ENCODE assay signal across 1 cellular context in the genomic region with DNA sequence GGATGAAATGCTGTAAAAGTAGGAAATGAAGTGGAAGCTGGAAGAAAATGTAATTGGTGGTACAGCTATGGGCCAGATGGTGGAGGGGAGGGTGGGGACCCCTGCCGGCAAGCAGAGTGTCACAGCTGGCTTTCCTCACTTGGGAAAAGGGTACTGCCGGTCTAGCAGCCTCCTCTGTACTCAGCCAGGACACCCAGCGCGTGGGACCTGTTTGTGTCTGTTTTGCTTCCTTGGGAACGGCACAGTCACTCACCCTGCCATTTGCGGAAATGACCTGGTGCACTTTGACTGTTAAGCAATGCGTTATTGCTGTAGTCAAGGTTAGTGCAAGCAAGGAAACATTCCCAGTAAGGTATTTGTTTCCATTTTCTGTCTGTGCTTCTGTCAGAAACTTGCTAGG.
A peak's percentile ranks its signal among the peaks of the same experiment; 100 is the strongest.
TF ChIP-seq lines count a peak whose summit lies in the region.

No MANE protein-coding gene starts in this region.

TF ChIP-seq in HepG2, 621 proteins besides CTCF, POLR2A, EP300 and RAD21 (continued from another document and continues in another):
- TF ChIP-seq, protein P1, sequence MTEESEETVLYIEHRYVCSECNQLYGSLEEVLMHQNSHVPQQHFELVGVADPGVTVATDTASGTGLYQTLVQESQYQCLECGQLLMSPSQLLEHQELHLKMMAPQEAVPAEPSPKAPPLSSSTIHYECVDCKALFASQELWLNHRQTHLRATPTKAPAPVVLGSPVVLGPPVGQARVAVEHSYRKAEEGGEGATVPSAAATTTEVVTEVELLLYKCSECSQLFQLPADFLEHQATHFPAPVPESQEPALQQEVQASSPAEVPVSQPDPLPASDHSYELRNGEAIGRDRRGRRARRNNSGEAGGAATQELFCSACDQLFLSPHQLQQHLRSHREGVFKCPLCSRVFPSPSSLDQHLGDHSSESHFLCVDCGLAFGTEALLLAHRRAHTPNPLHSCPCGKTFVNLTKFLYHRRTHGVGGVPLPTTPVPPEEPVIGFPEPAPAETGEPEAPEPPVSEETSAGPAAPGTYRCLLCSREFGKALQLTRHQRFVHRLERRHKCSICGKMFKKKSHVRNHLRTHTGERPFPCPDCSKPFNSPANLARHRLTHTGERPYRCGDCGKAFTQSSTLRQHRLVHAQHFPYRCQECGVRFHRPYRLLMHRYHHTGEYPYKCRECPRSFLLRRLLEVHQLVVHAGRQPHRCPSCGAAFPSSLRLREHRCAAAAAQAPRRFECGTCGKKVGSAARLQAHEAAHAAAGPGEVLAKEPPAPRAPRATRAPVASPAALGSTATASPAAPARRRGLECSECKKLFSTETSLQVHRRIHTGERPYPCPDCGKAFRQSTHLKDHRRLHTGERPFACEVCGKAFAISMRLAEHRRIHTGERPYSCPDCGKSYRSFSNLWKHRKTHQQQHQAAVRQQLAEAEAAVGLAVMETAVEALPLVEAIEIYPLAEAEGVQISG (CRISPR knock-in tag; IDR thresholded peaks at IDR 0.05) = peak; percentile 20; the same call in 1 of the 2 replicates
- TF ChIP-seq ZNF317 (CRISPR knock-in tag; IDR thresholded peaks at IDR 0.05) (no peak), RARA (CRISPR knock-in tag; IDR thresholded peaks at IDR 0.05) (peak; percentile 91), WIZ (CRISPR knock-in tag; IDR thresholded peaks at IDR 0.05) (peak; percentile 86; the same call in 1 of the 2 replicates), ZNF780A (CRISPR knock-in tag; IDR thresholded peaks at IDR 0.05) (no peak), GABPA (IDR thresholded peaks at IDR 0.05; ENCODE audit: low read depth, low read length) (peak; percentile 33; the same call in 1 of the 2 replicates), GABPA (CRISPR knock-in tag; IDR thresholded peaks at IDR 0.05; ENCODE audit: low read depth) (peak; percentile 83), NCOA2 (CRISPR knock-in tag; IDR thresholded peaks at IDR 0.05) (peak; percentile 40; the same call in 1 of the 2 replicates), RXRA (CRISPR knock-in tag; IDR thresholded peaks at IDR 0.05) (peak; percentile 41; the same call in 1 of the 2 replicates), ZBTB7B (CRISPR knock-in tag; IDR thresholded peaks at IDR 0.05) (no peak), ZNF792 (CRISPR knock-in tag; IDR thresholded peaks at IDR 0.05) (no peak), YEATS2 (CRISPR knock-in tag; IDR thresholded peaks at IDR 0.05; ENCODE audit: borderline replicate concordance) (no peak), SOX13 (IDR thresholded peaks at IDR 0.05) (no peak), SOX13 (CRISPR knock-in tag; conservative IDR thresholded peaks at IDR 0.05 in 1 of 2, IDR thresholded peaks at IDR 0.05 in 1 of 2) (peak in 1 of 2 experiments; percentile 30; a peak in 1 of 4 replicates), ATAD3A (CRISPR knock-in tag; IDR thresholded peaks at IDR 0.05) (no peak), RELA (CRISPR knock-in tag; IDR thresholded peaks at IDR 0.05) (no peak), ARID3A (IDR thresholded peaks at IDR 0.05; ENCODE audit: low read depth, low read length) (peak; percentile 40; the same call in 1 of the 2 replicates), SMC3 (IDR thresholded peaks at IDR 0.05; ENCODE audit: low read length) (peak; percentile 29), ARID5B (CRISPR knock-in tag; IDR thresholded peaks at IDR 0.05) (peak; percentile 66), ATF7 (IDR thresholded peaks at IDR 0.05) (no peak), ATF7 (CRISPR knock-in tag; IDR thresholded peaks at IDR 0.05) (no peak), FOXA3 (CRISPR knock-in tag; IDR thresholded peaks at IDR 0.05) (peak; percentile 24; the same call in 1 of the 2 replicates), ELF3 (CRISPR knock-in tag; IDR thresholded peaks at IDR 0.05) (peak; percentile 88), GABPB1 (CRISPR knock-in tag; IDR thresholded peaks at IDR 0.05) (peak; percentile 83), ARNT (IDR thresholded peaks at IDR 0.05) (no peak), TBL1XR1 (IDR thresholded peaks at IDR 0.05; ENCODE audit: borderline replicate concordance, low read length, partially characterized antibody) (peak; percentile 60), ESRRA (CRISPR knock-in tag; IDR thresholded peaks at IDR 0.05; ENCODE audit: low read depth) (0 out of 2 replicates have a peak, but pooled peaks have one; percentile 31), ZNF292 (CRISPR knock-in tag; IDR thresholded peaks at IDR 0.05; ENCODE audit: borderline replicate concordance, low read depth) (peak; percentile 41; the same call in 1 of the 2 replicates), ZGPAT (CRISPR knock-in tag; IDR thresholded peaks at IDR 0.05) (peak; percentile 48; the same call in 1 of the 2 replicates), SP140L (CRISPR knock-in tag; IDR thresholded peaks at IDR 0.05; ENCODE audit: borderline replicate concordance) (no peak), ONECUT2 (CRISPR knock-in tag; IDR thresholded peaks at IDR 0.05) (no peak), SPEN (CRISPR knock-in tag; IDR thresholded peaks at IDR 0.05; ENCODE audit: low read depth) (peak; percentile 26; the same call in 1 of the 2 replicates), CBFB (CRISPR knock-in tag; IDR thresholded peaks at IDR 0.05) (no peak), KLF9 (CRISPR knock-in tag; IDR thresholded peaks at IDR 0.05; ENCODE audit: low read depth) (no peak), FOXP4 (CRISPR knock-in tag; IDR thresholded peaks at IDR 0.05) (0 out of 2 replicates have a peak, but pooled peaks have one; percentile 17), CEBPB (IDR thresholded peaks at IDR 0.05; ENCODE audit: borderline replicate concordance, low read depth, low read length) (peak; percentile 95), TRIM24 (CRISPR knock-in tag; IDR thresholded peaks at IDR 0.05) (peak; percentile 85), NCOA1 (CRISPR knock-in tag; IDR thresholded peaks at IDR 0.05) (no peak)
- TF ChIP-seq, protein P2, sequence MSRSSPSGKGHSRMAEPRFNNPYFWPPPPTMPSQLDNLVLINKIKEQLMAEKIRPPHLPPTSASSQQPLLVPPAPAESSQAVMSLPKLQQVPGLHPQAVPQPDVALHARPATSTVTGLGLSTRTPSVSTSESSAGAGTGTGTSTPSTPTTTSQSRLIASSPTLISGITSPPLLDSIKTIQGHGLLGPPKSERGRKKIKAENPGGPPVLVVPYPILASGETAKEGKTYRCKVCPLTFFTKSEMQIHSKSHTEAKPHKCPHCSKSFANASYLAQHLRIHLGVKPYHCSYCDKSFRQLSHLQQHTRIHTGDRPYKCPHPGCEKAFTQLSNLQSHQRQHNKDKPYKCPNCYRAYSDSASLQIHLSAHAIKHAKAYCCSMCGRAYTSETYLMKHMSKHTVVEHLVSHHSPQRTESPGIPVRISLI (CRISPR knock-in tag; IDR thresholded peaks at IDR 0.05; ENCODE audit: borderline replicate concordance) = no peak
- TF ChIP-seq, protein P3, sequence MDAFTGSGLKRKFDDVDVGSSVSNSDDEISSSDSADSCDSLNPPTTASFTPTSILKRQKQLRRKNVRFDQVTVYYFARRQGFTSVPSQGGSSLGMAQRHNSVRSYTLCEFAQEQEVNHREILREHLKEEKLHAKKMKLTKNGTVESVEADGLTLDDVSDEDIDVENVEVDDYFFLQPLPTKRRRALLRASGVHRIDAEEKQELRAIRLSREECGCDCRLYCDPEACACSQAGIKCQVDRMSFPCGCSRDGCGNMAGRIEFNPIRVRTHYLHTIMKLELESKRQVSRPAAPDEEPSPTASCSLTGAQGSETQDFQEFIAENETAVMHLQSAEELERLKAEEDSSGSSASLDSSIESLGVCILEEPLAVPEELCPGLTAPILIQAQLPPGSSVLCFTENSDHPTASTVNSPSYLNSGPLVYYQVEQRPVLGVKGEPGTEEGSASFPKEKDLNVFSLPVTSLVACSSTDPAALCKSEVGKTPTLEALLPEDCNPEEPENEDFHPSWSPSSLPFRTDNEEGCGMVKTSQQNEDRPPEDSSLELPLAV (CRISPR knock-in tag; conservative IDR thresholded peaks at IDR 0.05; ENCODE audit: low read depth) = no peak
- TF ChIP-seq, protein P4, sequence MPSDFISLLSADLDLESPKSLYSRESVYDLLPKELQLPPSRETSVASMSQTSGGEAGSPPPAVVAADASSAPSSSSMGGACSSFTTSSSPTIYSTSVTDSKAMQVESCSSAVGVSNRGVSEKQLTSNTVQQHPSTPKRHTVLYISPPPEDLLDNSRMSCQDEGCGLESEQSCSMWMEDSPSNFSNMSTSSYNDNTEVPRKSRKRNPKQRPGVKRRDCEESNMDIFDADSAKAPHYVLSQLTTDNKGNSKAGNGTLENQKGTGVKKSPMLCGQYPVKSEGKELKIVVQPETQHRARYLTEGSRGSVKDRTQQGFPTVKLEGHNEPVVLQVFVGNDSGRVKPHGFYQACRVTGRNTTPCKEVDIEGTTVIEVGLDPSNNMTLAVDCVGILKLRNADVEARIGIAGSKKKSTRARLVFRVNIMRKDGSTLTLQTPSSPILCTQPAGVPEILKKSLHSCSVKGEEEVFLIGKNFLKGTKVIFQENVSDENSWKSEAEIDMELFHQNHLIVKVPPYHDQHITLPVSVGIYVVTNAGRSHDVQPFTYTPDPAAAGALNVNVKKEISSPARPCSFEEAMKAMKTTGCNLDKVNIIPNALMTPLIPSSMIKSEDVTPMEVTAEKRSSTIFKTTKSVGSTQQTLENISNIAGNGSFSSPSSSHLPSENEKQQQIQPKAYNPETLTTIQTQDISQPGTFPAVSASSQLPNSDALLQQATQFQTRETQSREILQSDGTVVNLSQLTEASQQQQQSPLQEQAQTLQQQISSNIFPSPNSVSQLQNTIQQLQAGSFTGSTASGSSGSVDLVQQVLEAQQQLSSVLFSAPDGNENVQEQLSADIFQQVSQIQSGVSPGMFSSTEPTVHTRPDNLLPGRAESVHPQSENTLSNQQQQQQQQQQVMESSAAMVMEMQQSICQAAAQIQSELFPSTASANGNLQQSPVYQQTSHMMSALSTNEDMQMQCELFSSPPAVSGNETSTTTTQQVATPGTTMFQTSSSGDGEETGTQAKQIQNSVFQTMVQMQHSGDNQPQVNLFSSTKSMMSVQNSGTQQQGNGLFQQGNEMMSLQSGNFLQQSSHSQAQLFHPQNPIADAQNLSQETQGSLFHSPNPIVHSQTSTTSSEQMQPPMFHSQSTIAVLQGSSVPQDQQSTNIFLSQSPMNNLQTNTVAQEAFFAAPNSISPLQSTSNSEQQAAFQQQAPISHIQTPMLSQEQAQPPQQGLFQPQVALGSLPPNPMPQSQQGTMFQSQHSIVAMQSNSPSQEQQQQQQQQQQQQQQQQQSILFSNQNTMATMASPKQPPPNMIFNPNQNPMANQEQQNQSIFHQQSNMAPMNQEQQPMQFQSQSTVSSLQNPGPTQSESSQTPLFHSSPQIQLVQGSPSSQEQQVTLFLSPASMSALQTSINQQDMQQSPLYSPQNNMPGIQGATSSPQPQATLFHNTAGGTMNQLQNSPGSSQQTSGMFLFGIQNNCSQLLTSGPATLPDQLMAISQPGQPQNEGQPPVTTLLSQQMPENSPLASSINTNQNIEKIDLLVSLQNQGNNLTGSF (CRISPR knock-in tag; IDR thresholded peaks at IDR 0.05) = no peak
